11 cellular contexts compared by ENCODE assay signal in the genomic region with DNA sequence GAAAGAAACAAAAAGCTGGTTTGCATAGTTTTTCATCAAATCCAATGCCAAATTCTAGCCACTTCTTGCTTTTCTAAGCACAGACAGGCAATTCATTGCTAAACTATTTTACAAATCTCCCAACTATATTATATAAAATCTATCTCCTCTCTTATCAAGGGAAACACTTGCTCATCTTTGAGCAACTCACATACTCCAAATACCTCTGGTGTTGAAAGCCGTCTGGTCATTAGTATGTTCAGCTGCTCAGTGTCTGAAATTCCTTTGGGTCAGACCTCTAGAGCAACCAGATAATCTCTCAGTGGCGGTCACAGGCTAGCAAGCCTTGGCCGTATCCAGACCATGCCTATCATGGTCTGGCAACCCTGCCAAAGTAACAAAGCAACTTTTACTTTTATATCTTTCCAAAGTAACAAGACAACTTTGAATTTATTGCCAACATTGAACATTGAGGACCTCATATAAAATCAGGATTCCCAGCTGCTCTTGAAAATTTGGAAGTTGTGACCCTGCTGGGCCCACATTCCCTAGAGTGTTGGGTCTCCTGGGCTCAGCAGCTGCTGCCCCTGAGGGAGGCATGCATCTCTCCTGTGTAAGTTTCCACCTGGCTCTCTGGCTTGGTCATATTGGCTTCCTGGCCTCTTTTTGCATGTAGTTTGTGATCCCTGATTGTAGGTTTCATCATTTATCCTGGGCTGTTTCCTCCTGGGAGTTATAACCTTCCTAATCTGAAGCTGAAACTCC. TPM values are rescaled to one million over a fixed set of nuclear protein-coding genes. Genes with fewer than 3 reads are reported as not detected.
DNase-seq lines count a peak whose midpoint lies in the region; ATAC-seq and TF ChIP-seq lines count a peak whose summit lies in the region.
"Had no signal": no experiment of that assay in that cellular context is flagged by ENCODE, and none has a peak within 500 bp of the region (broad histone marks: within the 10 kb centered on the region; RNA-seq: fewer than 3 reads in every experiment).

No MANE protein-coding gene starts in this region.

- peak overlapping the region; percentile 55 for H3K27ac ChIP-seq in left ventricle myocardium inferior (replicated peaks)

- no peaks in the 10 kb centered on the region for H3K9me3 ChIP-seq in T-helper 17 cell (ENCODE audit: control insufficient read depth, low read length, poor library complexity, severe bottlenecking)
- H3K9me3 ChIP-seq in left ventricle myocardium inferior (replicated peaks): no peaks in the 10 kb centered on the region

- H3K4me3 ChIP-seq in left ventricle myocardium inferior: no peak overlapping the region

- peak overlapping the region; percentile 84 for H3K27ac Mint-ChIP-seq in T-helper 17 cell

- peak; percentile 27 for DNase-seq in AG09319 (ENCODE audit: extremely low read depth, low read depth)
- DNase-seq in T-helper 17 cell: no peak
- DNase-seq in left ventricle myocardium inferior: no peak
- DNase-seq in NOMO-1 treated with DMSO at 0.1 percent for 48 hours (lab: John Stamatoyannopoulos, UW; ENCODE audit: unreplicated experiment): no peak
- no peak for DNase-seq in CD1c-positive myeloid dendritic cell (ENCODE audit: extremely low spot score)
- no peak for DNase-seq in stimulated activated CD4-positive, alpha-beta T cell treated with anti-CD3 and anti-CD28 coated beads, Interleukin-4, amount 100 ng/mL, for 24 hours
- DNase-seq in GM13976 (ENCODE audit: low spot score): no peak
- DNase-seq: dermis blood vessel endothelial cell, DMS79 treated with DMSO at 0.1 percent for 48 hours, NCI-H2029 had no signal

- H3K4me1 ChIP-seq in left ventricle myocardium inferior: peaks cover 32% of the 10 kb centered on the region

- H3K36me3 ChIP-seq in left ventricle myocardium inferior: no peaks in the 10 kb centered on the region

- no peaks in the 10 kb centered on the region for H3K27me3 ChIP-seq in left ventricle myocardium inferior (ENCODE audit: low read depth)

- peaks cover 5% of the 10 kb centered on the region for H3K27me3 Mint-ChIP-seq in T-helper 17 cell

- ATAC-seq in GM21447 (IDR thresholded peaks at IDR 0.05; ENCODE audit: unreplicated experiment) (peak; percentile 9), T-helper 17 cell (no peak)

- H3K4me1 Mint-ChIP-seq in T-helper 17 cell: peaks cover 20% of the 10 kb centered on the region

- TF ChIP-seq CTCF in AG09319 (IDR thresholded peaks at IDR 0.05; ENCODE audit: low read depth, low read length) (no peak), left ventricle myocardium inferior (IDR thresholded peaks at IDR 0.05; ENCODE audit: borderline replicate concordance) (no peak), GM13976 (IDR thresholded peaks at IDR 0.05; ENCODE audit: borderline replicate concordance, control extremely low read depth, extremely low read depth, insufficient read depth, missing control alignments) (no peak)

- intact Hi-C loops in left ventricle myocardium inferior (cut with micrococcal nuclease): no loop called here

- in situ Hi-C loops in GM13976 (cut with MboI; ENCODE audit: low sequenced_read_pairs, unreplicated experiment): no loop called here

- H3K36me3 Mint-ChIP-seq in T-helper 17 cell (ENCODE audit: low read depth): peaks cover 3% of the 10 kb centered on the region

- no peak overlapping the region for H3K4me3 Mint-ChIP-seq in T-helper 17 cell

RNA-seq across cellular contexts. Expression of gene LANCL2, which starts 56.8 kb away (rescaled TPM):
- total RNA-seq in T-helper 17 cell (10 to 100 TPM in 1 of 2 donors, 1 to 10 TPM in 1; 6.6 to 11.0 TPM), left ventricle myocardium inferior (7.9 TPM)
